ENCODE assay signal across 3 cellular contexts in the genomic region with DNA sequence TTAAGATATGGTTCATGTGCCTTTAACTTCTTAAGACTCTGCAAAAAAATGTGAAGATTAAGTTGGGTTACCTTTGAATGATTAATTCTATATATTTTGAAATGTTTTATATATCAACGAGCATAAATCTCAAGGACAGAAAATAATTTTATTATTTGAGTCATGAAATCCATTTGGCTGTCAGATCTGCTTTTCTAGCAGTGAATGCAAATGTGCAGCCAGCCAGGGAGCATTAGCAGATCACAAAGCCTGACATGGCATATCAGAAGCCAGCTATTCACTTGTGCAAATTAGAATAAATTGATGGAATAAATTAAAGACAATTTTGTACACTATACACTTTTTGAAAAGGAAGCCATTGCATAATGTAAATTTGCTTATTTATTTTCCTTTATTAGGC.
A peak's percentile ranks its signal among the peaks of the same experiment; 100 is the strongest.
TF ChIP-seq lines count a peak whose summit lies in the region.

No MANE protein-coding gene starts in this region.

TF ChIP-seq in SK-N-SH treated with all-trans-retinoic acid at 6 μM for 48 hours, 23 proteins besides CTCF, POLR2A, EP300 and RAD21 (continued from another document):
- no peak for TF ChIP-seq PATZ1 (CRISPR knock-in tag; IDR thresholded peaks at IDR 0.05; ENCODE audit: borderline replicate concordance)
TF ChIP-seq in SK-N-SH treated with all-trans-retinoic acid at 6 μM for 48 hours: peak in this region for 1.

TF ChIP-seq in SK-N-SH, 30 proteins besides CTCF, POLR2A, EP300 and RAD21 (continued from another document):
- TF ChIP-seq, protein P1, sequence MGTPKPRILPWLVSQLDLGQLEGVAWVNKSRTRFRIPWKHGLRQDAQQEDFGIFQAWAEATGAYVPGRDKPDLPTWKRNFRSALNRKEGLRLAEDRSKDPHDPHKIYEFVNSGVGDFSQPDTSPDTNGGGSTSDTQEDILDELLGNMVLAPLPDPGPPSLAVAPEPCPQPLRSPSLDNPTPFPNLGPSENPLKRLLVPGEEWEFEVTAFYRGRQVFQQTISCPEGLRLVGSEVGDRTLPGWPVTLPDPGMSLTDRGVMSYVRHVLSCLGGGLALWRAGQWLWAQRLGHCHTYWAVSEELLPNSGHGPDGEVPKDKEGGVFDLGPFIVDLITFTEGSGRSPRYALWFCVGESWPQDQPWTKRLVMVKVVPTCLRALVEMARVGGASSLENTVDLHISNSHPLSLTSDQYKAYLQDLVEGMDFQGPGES (IDR thresholded peaks at IDR 0.05; ENCODE audit: low read depth, low read length): no peak
- TF ChIP-seq POLR2AphosphoS5 (IDR thresholded peaks at IDR 0.05; ENCODE audit: low read depth, low read length) (no peak), ELF1 (IDR thresholded peaks at IDR 0.05) (no peak)
TF ChIP-seq in SK-N-SH: peak in this region for 0.

TF ChIP-seq in neural cell, 6 proteins besides CTCF, POLR2A, EP300 and RAD21:
- TF ChIP-seq POLR2AphosphoS5 (IDR thresholded peaks at IDR 0.05) (peak; percentile 34), EZH2 (IDR thresholded peaks at IDR 0.05; ENCODE audit: borderline replicate concordance, insufficient read depth, low read length, poor library complexity, severe bottlenecking) (no peak)
TF ChIP-seq in neural cell: peak in this region for 1.
